Comparison of ENCODE assay signal across 11 cellular contexts in the genomic region with DNA sequence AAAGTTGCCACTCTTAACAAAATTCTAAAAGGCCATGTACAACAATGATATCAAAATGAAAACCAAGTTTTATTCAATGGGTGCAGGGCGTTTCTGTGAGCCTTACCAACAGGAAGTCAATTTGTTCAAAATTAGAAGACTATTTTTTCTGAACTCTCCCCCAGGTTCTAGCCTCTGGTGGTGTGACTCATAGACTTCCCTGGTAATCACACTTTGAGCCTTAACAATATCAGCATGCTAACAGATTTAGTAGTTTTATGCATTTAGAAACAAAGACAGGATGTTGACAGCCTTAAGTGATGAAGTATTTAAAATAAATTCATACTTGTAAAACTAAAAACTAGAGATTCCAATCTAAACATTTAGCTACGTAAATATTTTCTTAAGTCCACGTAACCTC.
DNase-seq lines count a peak whose midpoint lies in the region; ATAC-seq, FAIRE-seq and TF ChIP-seq lines count a peak whose summit lies in the region.
"Had no signal": no experiment of that assay in that cellular context is flagged by ENCODE, and none has a peak within 500 bp of the region (broad histone marks: within the 10 kb centered on the region; RNA-seq: fewer than 3 reads in every experiment).

No MANE protein-coding gene starts in this region.

- H3K27ac ChIP-seq in heart left ventricle (peak overlapping the region in 11 of 12 donors; percentile 4 to 81 (median 57)), ascending aorta (no peak overlapping the region)
- H3K27ac ChIP-seq: KMS-11 had no signal

- peak overlapping the region; percentile 99 for H3K27ac Mint-ChIP-seq in stimulated activated effector memory CD8-positive, alpha-beta T cell treated with anti-CD3 and anti-CD28 coated beads, Interleukin-12 subunit alpha, Interleukin-12 subunit beta, amount 100 ng/mL, for 72 hours
- H3K27ac Mint-ChIP-seq: nephron progenitor cell had no signal

- TF ChIP-seq CTCF in heart left ventricle (IDR thresholded peaks at IDR 0.05): no peak
- TF ChIP-seq CTCF in bronchial epithelial cell (IDR thresholded peaks at IDR 0.05; ENCODE audit: insufficient read depth, low read length, severe bottlenecking): no peak
- no peak for TF ChIP-seq CTCF in ascending aorta (IDR thresholded peaks at IDR 0.05)

- H3K27me3 ChIP-seq in heart left ventricle (no peaks in the 10 kb centered on the region), bronchial epithelial cell (ENCODE audit: control insufficient read depth, insufficient read depth, low read length) (no peaks in the 10 kb centered on the region), ascending aorta (no peaks in the 10 kb centered on the region)

- H3K4me3 Mint-ChIP-seq in stimulated activated effector memory CD8-positive, alpha-beta T cell treated with anti-CD3 and anti-CD28 coated beads, Interleukin-12 subunit alpha, Interleukin-12 subunit beta, amount 100 ng/mL, for 72 hours: peak overlapping the region; percentile 63
- H3K4me3 Mint-ChIP-seq: nephron progenitor cell had no signal

- intact Hi-C loops in heart left ventricle (cut with DNase I): loop anchor here in 5 of 10 donors (5.0 kb wide), 3 partner anchors 36 to 89 kb away; partner anchors contain the start of gene LRRC8C (in 2 of the 5)
- intact Hi-C loops in cardiac septum (cut with DNase I): loop anchor here (5.0 kb wide), 1 partner anchor 89 kb away; the partner anchor contains the start of gene LRRC8C
- intact Hi-C loops in ascending aorta (cut with DNase I): no loop called here

- ATAC-seq in heart left ventricle (peak in 2 of 4 donors; percentile 15 to 68), GM19395 (IDR thresholded peaks at IDR 0.05; ENCODE audit: unreplicated experiment) (no peak)
- ATAC-seq in stimulated activated effector memory CD8-positive, alpha-beta T cell treated with anti-CD3 and anti-CD28 coated beads, Interleukin-12 subunit alpha, Interleukin-12 subunit beta, amount 100 ng/mL, for 72 hours: peak; percentile 57

- 63 to 69% (median 65%) methylated on average over 3 of the region's 3 CpGs for WGBS in heart left ventricle, 4 donors

- peaks cover 0 to 6% (median 0%) of the 10 kb centered on the region in 9 donors for H3K36me3 ChIP-seq in heart left ventricle
- H3K36me3 ChIP-seq in bronchial epithelial cell (ENCODE audit: control insufficient read depth, insufficient read depth, low read length): no peaks in the 10 kb centered on the region
- H3K36me3 ChIP-seq in ascending aorta: no peaks in the 10 kb centered on the region

- H3K4me1 ChIP-seq in heart left ventricle (peaks cover 3 to 95% (median 43%) of the 10 kb centered on the region in 12 donors), ascending aorta (peaks cover 0 to 2% of the 10 kb centered on the region in 2 donors)

- H3K9me3 Mint-ChIP-seq in stimulated activated effector memory CD8-positive, alpha-beta T cell treated with anti-CD3 and anti-CD28 coated beads, Interleukin-12 subunit alpha, Interleukin-12 subunit beta, amount 100 ng/mL, for 72 hours: peaks cover 3% of the 10 kb centered on the region

- peaks cover 82% of the 10 kb centered on the region for H3K36me3 Mint-ChIP-seq in stimulated activated effector memory CD8-positive, alpha-beta T cell treated with anti-CD3 and anti-CD28 coated beads, Interleukin-12 subunit alpha, Interleukin-12 subunit beta, amount 100 ng/mL, for 72 hours

- DNase-seq in heart left ventricle (no peak), cardiac septum (ENCODE audit: low spot score) (no peak), OCI-M1 (lab: John Stamatoyannopoulos, UW) (peak; percentile 59), bronchial epithelial cell (ENCODE audit: low read depth) (peak; percentile 84), ascending aorta (ENCODE audit: low spot score in 2 of 2) (no peak), NCI-H524 treated with DMSO at 0.1 percent for 48 hours (lab: John Stamatoyannopoulos, UW) (no peak)
- DNase-seq in stimulated activated effector memory CD8-positive, alpha-beta T cell treated with anti-CD3 and anti-CD28 coated beads, Interleukin-12 subunit alpha, Interleukin-12 subunit beta, amount 100 ng/mL, for 72 hours (ENCODE audit: low spot score in 2 of 2): no peak
- DNase-seq: nephron progenitor cell had no signal

- peaks cover 80% of the 10 kb centered on the region for H3K4me1 Mint-ChIP-seq in stimulated activated effector memory CD8-positive, alpha-beta T cell treated with anti-CD3 and anti-CD28 coated beads, Interleukin-12 subunit alpha, Interleukin-12 subunit beta, amount 100 ng/mL, for 72 hours

- H3K4me3 ChIP-seq in heart left ventricle (no peak overlapping the region), bronchial epithelial cell (ENCODE audit: low read depth, low read length) (no peak overlapping the region), ascending aorta (no peak overlapping the region)

- no peak for FAIRE-seq in bronchial epithelial cell (lab: Jason Lieb, UNC)
- FAIRE-seq: TTC549 had no signal

- TF ChIP-seq POLR2A in heart left ventricle (IDR thresholded peaks at IDR 0.05): no peak

- peaks cover 0 to 4% (median 0%) of the 10 kb centered on the region in 12 donors for H3K9me3 ChIP-seq in heart left ventricle
- no peaks in the 10 kb centered on the region for H3K9me3 ChIP-seq in ascending aorta

Comparison
In these comparisons a context has a peak if more than half of its experiments do, and no peak if none do; other contexts are left out.
1. DNase-seq: peak in OCI-M1 (single experiment) and bronchial epithelial cell (single experiment); none in heart left ventricle (0 of 5), cardiac septum (single experiment), stimulated activated effector memory CD8-positive, alpha-beta T cell treated with anti-CD3 and anti-CD28 coated beads, Interleukin-12 subunit alpha, Interleukin-12 subunit beta, amount 100 ng/mL, for 72 hours (0 of 2), ascending aorta (0 of 2) and NCI-H524 treated with DMSO at 0.1 percent for 48 hours (single experiment).
2. H3K27ac ChIP-seq: peak in heart left ventricle (11 of 12); none in ascending aorta (0 of 2).